Comparison of ENCODE assay signal across 12 cellular contexts in the genomic region with DNA sequence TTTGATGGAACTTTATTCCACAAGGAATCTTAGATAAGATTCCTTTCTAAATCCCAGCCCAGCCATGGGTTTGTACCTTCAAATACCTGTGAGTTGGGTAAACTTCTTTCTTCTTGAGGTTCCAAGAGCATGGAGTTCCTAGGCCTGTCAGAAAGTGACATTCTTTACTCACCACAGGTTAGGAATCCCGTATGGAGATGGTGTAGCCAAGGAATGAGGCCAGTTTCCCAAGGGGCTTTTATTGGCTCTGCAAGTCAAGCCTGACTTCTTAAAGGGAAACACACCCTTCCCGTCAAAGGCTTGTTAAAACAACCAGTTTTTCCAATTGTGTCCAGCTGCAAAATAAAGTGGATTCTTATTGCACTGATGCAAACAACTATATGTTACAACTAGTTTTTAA.
"Had no signal": no experiment of that assay in that cellular context is flagged by ENCODE, and none has a peak within 500 bp of the region (broad histone marks: within the 10 kb centered on the region; RNA-seq: fewer than 3 reads in every experiment).

No MANE protein-coding gene starts in this region.

- DNase-seq: activated naive CD4-positive, alpha-beta T cell treated with Interleukin-2 at 50 U/mL for 16 hours; colonic mucosa; effector CD8-positive, alpha-beta T cell; esophagus squamous epithelium; head of caudate nucleus; immature natural killer cell; nephron progenitor cell; stimulated activated CD4-positive, alpha-beta T cell treated with anti-CD3 and anti-CD28 coated beads, Interleukin-1b, Interleukin-23, amount 100 ng/mL, for 48 hours; SW 1271 had no signal

- H3K4me1 ChIP-seq: colonic mucosa, esophagus squamous epithelium had no signal

- H3K27ac ChIP-seq: cardiac muscle cell, colonic mucosa, esophagus squamous epithelium, thoracic aorta had no signal

- H3K36me3 ChIP-seq: cardiac muscle cell, colonic mucosa, esophagus squamous epithelium, thoracic aorta had no signal

- ATAC-seq: sciatic nerve had no signal

- H3K4me3 ChIP-seq: cardiac muscle cell, colonic mucosa, esophagus squamous epithelium, thoracic aorta had no signal

- H3K27me3 ChIP-seq: cardiac muscle cell, colonic mucosa, esophagus squamous epithelium had no signal
